In genomic region chr14:101824339-101824727, GRCh38 we compare ENCODE assay signal across 10 cellular contexts.
DNase-seq lines count a peak whose midpoint lies in the region; ATAC-seq and TF ChIP-seq lines count a peak whose summit lies in the region.
"Had no signal": no experiment of that assay in that cellular context is flagged by ENCODE, and none has a peak within 500 bp of the region (broad histone marks: within the 10 kb centered on the region; RNA-seq: fewer than 3 reads in every experiment).

No MANE protein-coding gene starts in this region.

- POLR2A ChIA-PET in A673 (lab: Charles Lee; ENCODE audit: low non-redundant PET) = no interaction called here

- no peak overlapping the region for H3K4me3 ChIP-seq in AG10803 (ENCODE audit: low read length)
- H3K4me3 ChIP-seq in A673 (ENCODE audit: low read depth, low read length, poor library complexity, severe bottlenecking) = no peak overlapping the region

- BruUV-seq in A673 (replicated peaks; lab: Mats Ljungman, UMichigan) = no TSS peak

- TF ChIP-seq CTCF in AG10803 (conservative IDR thresholded peaks at IDR 0.05; ENCODE audit: low read length) = no peak
- TF ChIP-seq CTCF in A673 (conservative IDR thresholded peaks at IDR 0.05; ENCODE audit: low read depth, low read length) = no peak

- peaks cover 86% of the 10 kb centered on the region for H3K4me1 Mint-ChIP-seq in activated naive CD8-positive, alpha-beta T cell treated with anti-CD3 and anti-CD28 coated beads for 36 hours
- H3K4me1 Mint-ChIP-seq in memory B cell = peaks cover 53% of the 10 kb centered on the region

- no peak overlapping the region for H3K27ac ChIP-seq in A673 (ENCODE audit: low read depth, low read length, poor library complexity, severe bottlenecking)

- ATAC-seq in HG03064 (IDR thresholded peaks at IDR 0.05; ENCODE audit: low read depth, unreplicated experiment) (peak; percentile 8), memory B cell (ENCODE audit: low read depth) (peak; percentile 60), GM18870 (IDR thresholded peaks at IDR 0.05; ENCODE audit: unreplicated experiment) (no peak), HG02938 (IDR thresholded peaks at IDR 0.05; ENCODE audit: unreplicated experiment) (no peak)
- ATAC-seq: Panc1 had no signal

- H3K4me3 Mint-ChIP-seq in activated naive CD8-positive, alpha-beta T cell treated with anti-CD3 and anti-CD28 coated beads for 36 hours = peak overlapping the region; percentile 86
- peak overlapping the region; percentile 84 for H3K4me3 Mint-ChIP-seq in memory B cell

- intact Hi-C loops in A673 (cut with micrococcal nuclease; ENCODE audit: unreplicated experiment) = no loop called here

- H3K36me3 ChIP-seq in A673 (ENCODE audit: insufficient read depth, low read length, poor library complexity, severe bottlenecking) = peaks cover 3% of the 10 kb centered on the region

- H3K27me3 Mint-ChIP-seq in activated naive CD8-positive, alpha-beta T cell treated with anti-CD3 and anti-CD28 coated beads for 36 hours = no peaks in the 10 kb centered on the region
- no peaks in the 10 kb centered on the region for H3K27me3 Mint-ChIP-seq in memory B cell
- H3K27me3 Mint-ChIP-seq: brain had no signal

- peaks cover 55% of the 10 kb centered on the region for H3K36me3 Mint-ChIP-seq in activated naive CD8-positive, alpha-beta T cell treated with anti-CD3 and anti-CD28 coated beads for 36 hours
- peaks cover 12% of the 10 kb centered on the region for H3K36me3 Mint-ChIP-seq in memory B cell

- H3K27ac Mint-ChIP-seq in activated naive CD8-positive, alpha-beta T cell treated with anti-CD3 and anti-CD28 coated beads for 36 hours = peak overlapping the region; percentile 96
- H3K27ac Mint-ChIP-seq in memory B cell = peak overlapping the region; percentile 100

- no peaks in the 10 kb centered on the region for H3K9me3 ChIP-seq in A673 (ENCODE audit: low read depth, low read length, poor library complexity, severe bottlenecking)

- H3K9me3 Mint-ChIP-seq in activated naive CD8-positive, alpha-beta T cell treated with anti-CD3 and anti-CD28 coated beads for 36 hours = peaks cover 5% of the 10 kb centered on the region
- H3K9me3 Mint-ChIP-seq in memory B cell = no peaks in the 10 kb centered on the region

- DNase-seq in AG10803 (ENCODE audit: low read depth) = peak; percentile 43
- no peak for DNase-seq in activated naive CD8-positive, alpha-beta T cell treated with anti-CD3 and anti-CD28 coated beads for 36 hours
- peak in 1 of 2 donors; percentile 61 for DNase-seq in memory B cell (ENCODE audit: low spot score in 2 of 2)
- no peak for DNase-seq in middle frontal gyrus (ENCODE audit: extremely low spot score, low spot score)
- no peak for DNase-seq in A673 (ENCODE audit: low spot score)

- CTCF ChIA-PET in A673 (lab: Charles Lee) = no interaction called here

- no peaks in the 10 kb centered on the region for H3K4me1 ChIP-seq in A673 (ENCODE audit: insufficient read depth, low read length, poor library complexity, severe bottlenecking)

- no peaks in the 10 kb centered on the region for H3K27me3 ChIP-seq in A673 (replicated peaks; ENCODE audit: insufficient read depth, low read depth, low read length, poor library complexity)

Comparison
In these comparisons a context has a peak if more than half of its experiments do, and no peak if none do; other contexts are left out.
1. ATAC-seq: peak in HG03064 (single experiment) and memory B cell (single experiment); none in GM18870 (single experiment) and HG02938 (single experiment).